6 cellular contexts compared by ENCODE assay signal in the genomic region with DNA sequence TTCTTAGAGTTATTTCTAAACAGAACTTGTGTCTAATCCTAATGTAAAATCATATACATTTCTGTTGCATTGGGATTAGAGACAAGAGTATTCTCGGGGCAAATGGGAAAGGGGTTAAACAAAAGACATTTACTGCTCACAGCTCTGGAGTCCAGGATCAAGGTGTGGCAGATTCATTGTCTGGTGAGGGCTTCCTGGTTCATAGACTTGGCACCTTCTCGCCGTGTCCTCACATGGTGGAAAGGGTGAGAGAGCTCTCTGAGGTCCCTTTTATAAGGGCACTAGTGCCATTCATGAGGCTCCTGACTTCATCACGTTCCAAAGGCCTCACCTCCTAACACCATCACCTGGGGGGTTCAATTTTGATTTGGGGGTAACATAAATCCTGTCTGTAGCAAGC.
"Had no signal": no experiment of that assay in that cellular context is flagged by ENCODE, and none has a peak within 500 bp of the region (broad histone marks: within the 10 kb centered on the region; RNA-seq: fewer than 3 reads in every experiment).

No MANE protein-coding gene starts in this region.

- H3K4me2 ChIP-seq: GM23338 had no signal

- H3K27ac ChIP-seq: HL-60 had no signal

- H3K4me3 ChIP-seq: GM23338 had no signal

- H2AFZ ChIP-seq: GM23338 had no signal

- ATAC-seq: GM23338, HepG2 had no signal

- DNase-seq: H9, HCEC 1CT, KBM-7 had no signal
